Comparison of ENCODE assay signal across 13 cellular contexts in the genomic region with DNA sequence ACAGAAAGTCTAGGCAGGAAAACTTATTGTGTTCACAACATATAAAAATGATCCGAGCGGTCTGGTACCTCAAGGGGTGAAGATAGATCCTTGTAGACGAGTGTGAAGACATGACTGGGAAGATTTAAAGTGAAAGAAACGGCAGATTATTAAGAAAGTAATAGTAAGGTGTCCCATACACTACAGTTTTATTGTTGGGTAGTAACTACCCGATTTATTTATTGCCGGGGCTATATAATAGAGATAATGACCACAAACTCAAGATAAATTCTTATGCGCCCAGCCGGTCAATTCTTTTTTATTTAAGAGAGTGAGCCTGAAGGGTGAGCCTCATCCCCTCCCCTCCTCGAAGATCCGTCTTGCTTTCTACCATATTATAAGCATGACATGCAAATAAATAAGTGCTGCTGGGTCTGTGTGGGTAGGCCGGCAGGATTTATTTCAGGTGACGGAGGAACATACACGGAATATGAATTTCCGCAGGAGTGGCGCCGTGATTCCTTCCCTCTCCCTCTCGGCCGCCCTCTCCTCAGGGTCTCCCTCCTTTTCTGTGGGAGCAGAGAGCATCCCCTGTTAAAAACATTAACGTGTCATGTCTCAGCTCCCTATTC.
DNase-seq lines count a peak whose midpoint lies in the region; ATAC-seq and TF ChIP-seq lines count a peak whose summit lies in the region.
"Had no signal": no experiment of that assay in that cellular context is flagged by ENCODE, and none has a peak within 500 bp of the region (broad histone marks: within the 10 kb centered on the region; RNA-seq: fewer than 3 reads in every experiment).

No MANE protein-coding gene starts in this region.

- ATAC-seq in GM23338 (no peak), body of pancreas (no peak), mucosa of descending colon (no peak)
- ATAC-seq: activated T-cell treated with anti-CD3 and anti-CD28 coated beads, Interleukin-2, amount 50 U/mL, for 4 hours; T-cell had no signal

- TF ChIP-seq CTCF in GM23338 (conservative IDR thresholded peaks at IDR 0.05; ENCODE audit: low read depth in 2 of 2) (no peak), body of pancreas (IDR thresholded peaks at IDR 0.05) (no peak), mucosa of descending colon (IDR thresholded peaks at IDR 0.05) (no peak)

- no peak overlapping the region for H3K27ac ChIP-seq in GM23338 (ENCODE audit: low read depth)
- H3K27ac ChIP-seq in body of pancreas = peak overlapping the region; percentile 90 to 98 (median 94)
- H3K27ac ChIP-seq in subcutaneous abdominal adipose tissue (ENCODE audit: low read depth, low read length) = no peak overlapping the region
- no peak overlapping the region for H3K27ac ChIP-seq in CD8-positive, alpha-beta memory T cell (ENCODE audit: low read depth, low read length)
- H3K27ac ChIP-seq: PC-9 had no signal

- H3K9me2 ChIP-seq in GM23338 (ENCODE audit: insufficient read depth) = no peaks in the 10 kb centered on the region

- peak overlapping the region; percentile 61 for H3K4me3 ChIP-seq in GM23338
- no peak overlapping the region for H3K4me3 ChIP-seq in body of pancreas
- peak overlapping the region in 3 of 5 donors; percentile 8 to 50 (median 41) for H3K4me3 ChIP-seq in subcutaneous abdominal adipose tissue (ENCODE audit: low read depth in 1 of 5, low read length in 5 of 5)
- H3K4me3 ChIP-seq in CD8-positive, alpha-beta memory T cell (ENCODE audit: low read length) = no peak overlapping the region
- H3K4me3 ChIP-seq in mucosa of descending colon = no peak overlapping the region
- H3K4me3 ChIP-seq: PC-9 had no signal

- peaks cover 11% of the 10 kb centered on the region; the same call in 1 of the 2 replicates for H4K20me1 ChIP-seq in GM23338 (replicated peaks; ENCODE audit: insufficient read depth)

- H3K36me3 Mint-ChIP-seq in GM23338 (ENCODE audit: low read depth) = no peaks in the 10 kb centered on the region
- no peaks in the 10 kb centered on the region for H3K36me3 Mint-ChIP-seq in CD8-positive, alpha-beta memory T cell
- H3K36me3 Mint-ChIP-seq: T-cell had no signal

- no peak overlapping the region for H2AFZ ChIP-seq in GM23338
- H2AFZ ChIP-seq: PC-9 had no signal

- H3K79me2 ChIP-seq in GM23338 (replicated peaks; ENCODE audit: insufficient read depth) = no peaks in the 10 kb centered on the region

- no peaks in the 10 kb centered on the region for H3K9me3 ChIP-seq in body of pancreas
- H3K9me3 ChIP-seq in subcutaneous abdominal adipose tissue (ENCODE audit: control insufficient read depth in 5 of 5, low read length in 5 of 5) = no peaks in the 10 kb centered on the region
- H3K9me3 ChIP-seq in CD8-positive, alpha-beta memory T cell (ENCODE audit: low read length) = no peaks in the 10 kb centered on the region
- H3K9me3 ChIP-seq in mucosa of descending colon = no peaks in the 10 kb centered on the region

- no peak overlapping the region for H3K9ac ChIP-seq in subcutaneous abdominal adipose tissue (ENCODE audit: low read length in 5 of 5)

- H3K4me1 Mint-ChIP-seq in GM23338 = peaks cover 25% of the 10 kb centered on the region
- no peaks in the 10 kb centered on the region for H3K4me1 Mint-ChIP-seq in CD8-positive, alpha-beta memory T cell

- intact Hi-C loops in body of pancreas (cut with DNase I) (no loop called here), mucosa of descending colon (cut with DNase I, micrococcal nuclease) (no loop called here)

- H3K4me2 ChIP-seq in GM23338 = peak overlapping the region; percentile 87
- H3K4me2 ChIP-seq: PC-9 had no signal

- peaks cover 4% of the 10 kb centered on the region; the same call in 2 of the 3 replicates for H3K9me3 Mint-ChIP-seq in GM23338
- H3K9me3 Mint-ChIP-seq in CD8-positive, alpha-beta memory T cell = peaks cover 0 to 11% (median 3%) of the 10 kb centered on the region in 5 donors
- H3K9me3 Mint-ChIP-seq: activated T-cell treated with anti-CD3 and anti-CD28 coated beads, Interleukin-2, amount 50 U/mL, for 4 hours; T-cell had no signal

- 5% methylated on average over 19 of the region's 19 CpGs for WGBS in body of pancreas, 2 donors

- H3K27me3 ChIP-seq in GM23338 (ENCODE audit: insufficient read depth) (peaks cover 93% of the 10 kb centered on the region), body of pancreas (no peaks in the 10 kb centered on the region), subcutaneous abdominal adipose tissue (ENCODE audit: control insufficient read depth in 5 of 5, insufficient read depth in 4 of 5, low read length in 5 of 5) (peaks cover 35 to 61% (median 53%) of the 10 kb centered on the region in 5 donors)
- H3K27me3 ChIP-seq in CD8-positive, alpha-beta memory T cell (ENCODE audit: insufficient read depth, low read length, poor library complexity, severe bottlenecking) = peaks cover 14% of the 10 kb centered on the region

- no peak for TF ChIP-seq POLR2A in body of pancreas (IDR thresholded peaks at IDR 0.05)

- no peaks in the 10 kb centered on the region for H3K27me3 Mint-ChIP-seq in GM23338 (ENCODE audit: insufficient read depth, low read depth, poor library complexity)
- peaks cover 23 to 43% of the 10 kb centered on the region in 2 donors for H3K27me3 Mint-ChIP-seq in CD8-positive, alpha-beta memory T cell

- no peak overlapping the region for H3K27ac Mint-ChIP-seq in GM23338
- H3K27ac Mint-ChIP-seq in CD8-positive, alpha-beta memory T cell = no peak overlapping the region
- H3K27ac Mint-ChIP-seq: T-cell had no signal

- no peaks in the 10 kb centered on the region for H3K36me3 ChIP-seq in GM23338 (ENCODE audit: insufficient read depth)
- H3K36me3 ChIP-seq in body of pancreas (replicated peaks in 1 of 2; ENCODE audit: insufficient read depth in 1 of 2, low read depth in 2 of 2) = no peaks in the 10 kb centered on the region
- H3K36me3 ChIP-seq in subcutaneous abdominal adipose tissue (ENCODE audit: control insufficient read depth in 5 of 5, insufficient read depth in 5 of 5, low read length in 5 of 5) = no peaks in the 10 kb centered on the region
- H3K36me3 ChIP-seq in CD8-positive, alpha-beta memory T cell (ENCODE audit: insufficient read depth, low read length) = no peaks in the 10 kb centered on the region
- H3K36me3 ChIP-seq in mucosa of descending colon (ENCODE audit: low read depth) = no peaks in the 10 kb centered on the region

- POLR2A ChIA-PET in CD8-positive, alpha-beta memory T cell (lab: Charles Lee) = no interaction called here

- H3F3A ChIP-seq in GM23338 (replicated peaks; ENCODE audit: low read depth) = peaks cover 5% of the 10 kb centered on the region; the same call in 1 of the 2 replicates

- peaks cover 50% of the 10 kb centered on the region for H3K4me1 ChIP-seq in GM23338 (ENCODE audit: insufficient read depth)
- H3K4me1 ChIP-seq in body of pancreas = peaks cover 46% of the 10 kb centered on the region
- peaks cover 0 to 24% (median 18%) of the 10 kb centered on the region in 5 donors for H3K4me1 ChIP-seq in subcutaneous abdominal adipose tissue (ENCODE audit: control insufficient read depth in 5 of 5, insufficient read depth in 5 of 5, low read length in 5 of 5)
- H3K4me1 ChIP-seq in CD8-positive, alpha-beta memory T cell (ENCODE audit: insufficient read depth, low read length) = no peaks in the 10 kb centered on the region
- H3K4me1 ChIP-seq in mucosa of descending colon (ENCODE audit: low read depth) = no peaks in the 10 kb centered on the region

- DNase-seq in GM23338 (ENCODE audit: low spot score) (peak; percentile 27), body of pancreas (peak; percentile 31 to 44 (median 38)), left kidney (ENCODE audit: low read depth, low spot score) (peak; percentile 60), medulla oblongata (ENCODE audit: extremely low spot score) (no peak), mucosa of descending colon (no peak)
- DNase-seq in CD8-positive, alpha-beta memory T cell = no peak
- no peak for DNase-seq in activated naive CD4-positive, alpha-beta T cell (lab: John Stamatoyannopoulos, UW)
- DNase-seq: activated T-cell treated with anti-CD3 and anti-CD28 coated beads, Interleukin-2, amount 50 U/mL, for 4 hours; amniotic stem cell; NCI-H146; PC-9; T-cell had no signal

- CTCF ChIA-PET in CD8-positive, alpha-beta memory T cell (lab: Charles Lee) = no interaction called here

- H3K4me3 Mint-ChIP-seq in GM23338 = no peak overlapping the region
- no peak overlapping the region for H3K4me3 Mint-ChIP-seq in CD8-positive, alpha-beta memory T cell
- H3K4me3 Mint-ChIP-seq: activated T-cell treated with anti-CD3 and anti-CD28 coated beads, Interleukin-2, amount 50 U/mL, for 4 hours; T-cell had no signal

TF ChIP-seq in GM23338, 12 proteins besides CTCF, POLR2A, EP300 and RAD21:
- TF ChIP-seq EZH2 (IDR thresholded peaks at IDR 0.05; ENCODE audit: low read depth, unreplicated experiment) (peak; percentile 23), ZNF114 (CRISPR knock-in tag; IDR thresholded peaks at IDR 0.05) (no peak)

Comparison
In these comparisons a context has a peak if more than half of its experiments do, and no peak if none do; other contexts are left out.
1. DNase-seq: peak in GM23338 (single experiment), body of pancreas (4 of 4) and left kidney (single experiment); none in medulla oblongata (single experiment), CD8-positive, alpha-beta memory T cell (0 of 5), activated naive CD4-positive, alpha-beta T cell (0 of 4) and mucosa of descending colon (0 of 3).
2. H3K27ac ChIP-seq: peak in body of pancreas (4 of 4); none in GM23338 (single experiment), subcutaneous abdominal adipose tissue (single experiment) and CD8-positive, alpha-beta memory T cell (single experiment).
3. H3K4me3 ChIP-seq: peak in GM23338 (single experiment) and subcutaneous abdominal adipose tissue (3 of 5); none in body of pancreas (0 of 2), CD8-positive, alpha-beta memory T cell (single experiment) and mucosa of descending colon (single experiment).